ENCODE assay signal across 10 cellular contexts in the genomic region with DNA sequence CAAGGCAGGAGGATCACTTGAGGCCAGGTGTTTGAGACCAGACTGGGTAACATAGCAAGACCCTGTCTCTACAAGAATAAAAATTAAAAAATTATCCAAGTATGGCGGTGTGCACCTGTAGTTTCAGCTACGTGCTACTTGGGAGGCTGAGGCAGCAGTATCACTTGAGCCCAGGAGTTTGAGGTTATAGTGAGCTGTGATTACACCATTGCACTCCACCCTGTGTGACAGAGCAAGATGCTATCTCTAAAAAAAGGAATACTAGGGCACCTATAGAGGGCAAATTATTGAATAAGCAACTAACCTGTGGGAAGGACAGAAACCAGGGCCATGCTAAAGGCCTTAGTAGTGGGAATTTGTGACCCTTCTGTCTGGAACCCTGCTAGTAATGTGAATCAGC.
"Had no signal": no experiment of that assay in that cellular context is flagged by ENCODE, and none has a peak within 500 bp of the region (broad histone marks: within the 10 kb centered on the region; RNA-seq: fewer than 3 reads in every experiment).

No MANE protein-coding gene starts in this region.

- H3K36me3 ChIP-seq: HAP-1 had no signal

- H3K27ac ChIP-seq: GM23248 had no signal

- H3K4me2 ChIP-seq: GM23338 had no signal

- H3K4me1 ChIP-seq: HAP-1 had no signal

- H3K4me3 Mint-ChIP-seq: GM23338, H9 had no signal

- FAIRE-seq: H1, H54 had no signal

- H3K9me3 Mint-ChIP-seq: GM23338, H9 had no signal

- H3K27ac Mint-ChIP-seq: GM23338, H9 had no signal

- H3K9me3 ChIP-seq: HAP-1 had no signal

- H3K9ac ChIP-seq: GM23248 had no signal

- DNase-seq: GM23248, GOT3, H7, H9, HCEC 1CT had no signal

- H2AFZ ChIP-seq: GM23248, GM23338 had no signal

- ATAC-seq: GM23338, HCT116 had no signal

- H3K4me3 ChIP-seq: GM23248, GM23338, HAP-1 had no signal
